Comparison of ENCODE assay signal across 19 cellular contexts in the genomic region with DNA sequence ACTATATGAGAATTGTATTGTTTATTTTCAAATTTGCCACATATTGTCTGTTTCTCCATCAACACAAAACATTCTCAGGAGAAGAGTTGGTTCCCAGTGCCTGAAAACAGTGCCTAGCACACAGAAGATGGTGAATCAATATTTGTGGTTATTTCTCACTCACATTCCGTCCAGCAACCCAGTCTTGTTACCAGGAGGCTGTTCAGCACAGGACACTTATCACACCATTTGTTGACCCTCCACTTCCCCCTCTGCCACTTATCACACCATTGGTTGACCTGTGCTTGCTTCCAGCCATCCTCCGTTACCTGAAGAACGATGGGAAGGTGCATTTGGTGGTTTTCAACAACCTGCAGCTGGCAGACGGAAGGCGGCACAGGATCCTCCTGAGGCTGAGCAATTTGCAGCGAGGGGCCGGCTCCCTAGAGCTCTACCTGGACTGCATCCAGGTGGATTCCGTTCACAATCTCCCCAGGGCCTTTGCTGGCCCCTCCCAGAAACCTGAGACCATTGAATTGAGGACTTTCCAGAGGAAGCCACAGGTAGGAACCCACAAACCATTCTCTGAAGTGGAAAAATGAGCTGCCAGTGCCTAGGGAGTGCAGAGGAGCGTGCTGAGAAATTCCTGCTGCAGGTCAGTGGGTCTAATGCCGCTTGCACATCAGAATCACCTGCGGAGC. TPM values are rescaled to one million over a fixed set of nuclear protein-coding genes. Genes with fewer than 3 reads are reported as not detected.
A peak's percentile ranks its signal among the peaks of the same experiment; 100 is the strongest.
DNase-seq lines count a peak whose midpoint lies in the region; ATAC-seq, FAIRE-seq and TF ChIP-seq lines count a peak whose summit lies in the region.
"Had no signal": no experiment of that assay in that cellular context is flagged by ENCODE, and none has a peak within 500 bp of the region (broad histone marks: within the 10 kb centered on the region; RNA-seq: fewer than 3 reads in every experiment).

No MANE protein-coding gene starts in this region.

- H3K27ac ChIP-seq in GM12878 (ENCODE audit: control insufficient read depth, insufficient read depth): no peak overlapping the region
- no peak overlapping the region for H3K27ac ChIP-seq in lung (ENCODE audit: low read depth in 1 of 2, low read length in 1 of 2)
- H3K27ac ChIP-seq: sigmoid colon, stomach had no signal

- no peak for TF ChIP-seq RAD21 in GM12878 (IDR thresholded peaks at IDR 0.05; ENCODE audit: insufficient read depth, low read depth, low read length)

- CTCF ChIA-PET in GM12878 (lab: Yijun Ruan, JAX): interaction anchor here (1.0 to 1.7 kb wide), 2 partner anchors 9 to 28 kb away, joined by 3 to 5 read pairs; no protein-coding TSS in a partner anchor

- H3K36me3 ChIP-seq in H7 (replicated peaks; ENCODE audit: control insufficient read depth, insufficient read depth, low read length): no peaks in the 10 kb centered on the region
- H3K36me3 ChIP-seq in GM12878 (ENCODE audit: control insufficient read depth in 2 of 2, insufficient read depth in 2 of 2, low read length in 1 of 2): no peaks in the 10 kb centered on the region
- no peaks in the 10 kb centered on the region for H3K36me3 ChIP-seq in lung (ENCODE audit: control insufficient read depth in 2 of 2, insufficient read depth in 2 of 2, low read length in 2 of 2)
- H3K36me3 ChIP-seq: sigmoid colon, stomach had no signal

- H3K9me3 ChIP-seq in GM12878 (replicated peaks; ENCODE audit: control insufficient read depth, insufficient read depth, low read length): no peaks in the 10 kb centered on the region
- peaks cover 0 to 1% of the 10 kb centered on the region in 2 donors for H3K9me3 ChIP-seq in lung (ENCODE audit: control insufficient read depth in 2 of 2, insufficient read depth in 1 of 2, low read length in 1 of 2)
- H3K9me3 ChIP-seq: sigmoid colon, stomach had no signal

- no peak for FAIRE-seq in GM12878 (lab: Jason Lieb, UNC)
- FAIRE-seq: G401.6, kidney had no signal

- SMC1A ChIA-PET in GM12878 (lab: Charles Lee; ENCODE audit: uncharacterized antibody, unreplicated experiment): interaction anchor here (1.0 kb wide), 1 partner anchor 28 kb away, joined by 3 read pairs; no protein-coding TSS in a partner anchor

- intact Hi-C loops in GM12878 (cut with micrococcal nuclease; ENCODE audit: unreplicated experiment): no loop called here

- no TSS peak for BruUV-seq in GM12878 (replicated peaks; lab: Mats Ljungman, UMichigan)

- RAD21 ChIA-PET in GM12878 (lab: Charles Lee; ENCODE audit: unreplicated experiment): interaction anchor here (0.7 kb wide), 1 partner anchor 252 kb away, joined by 5 read pairs; no protein-coding TSS in a partner anchor

- in situ Hi-C loops in GM12878 (cut with MboI): no loop called here

- ATAC-seq in GM12878 (peak; percentile 31; the same call in 1 of the 3 replicates), lung (ENCODE audit: insufficient read depth, low FRiP score) (peak; percentile 30), GM19455 (IDR thresholded peaks at IDR 0.05; ENCODE audit: unreplicated experiment) (no peak), HG02642 (IDR thresholded peaks at IDR 0.05; ENCODE audit: poor library complexity, unreplicated experiment) (no peak), GM18909 (IDR thresholded peaks at IDR 0.05; ENCODE audit: poor library complexity, unreplicated experiment) (no peak)
- ATAC-seq: naive thymus-derived CD4-positive, alpha-beta T cell; Panc1 had no signal

- H3K79me2 ChIP-seq in GM12878 (ENCODE audit: control insufficient read depth, insufficient read depth, low read length): no peaks in the 10 kb centered on the region

- no peak overlapping the region for H3K4me2 ChIP-seq in GM12878 (ENCODE audit: control insufficient read depth, insufficient read depth)

- DNase-seq in H7: peak; percentile 62
- peak; percentile 65 to 84 for DNase-seq in NCI-H2081 (lab: John Stamatoyannopoulos, UW)
- DNase-seq in GM12878 (ENCODE audit: low read depth, low spot score): no peak
- peak; percentile 38 for DNase-seq in lung (ENCODE audit: low spot score)
- no peak for DNase-seq in activated T-cell treated with anti-CD3 and anti-CD28 coated beads for 4 hours
- DNase-seq: activated CD4-positive, alpha-beta T cell treated with anti-CD3 and anti-CD28 coated beads for 36 hours; activated T-cell treated with anti-CD3 and anti-CD28 coated beads, Interleukin-2, amount 50 U/mL, for 24 hours; amygdala; dermis blood vessel endothelial cell; kidney; naive thymus-derived CD4-positive, alpha-beta T cell; NCI-H1694; sigmoid colon; stomach had no signal

- H4K20me1 ChIP-seq in GM12878 (ENCODE audit: control insufficient read depth, insufficient read depth): no peaks in the 10 kb centered on the region

- TF ChIP-seq CTCF in GM12878 (IDR thresholded peaks at IDR 0.05 in 2 of 3, conservative IDR thresholded peaks at IDR 0.05 in 1 of 3; ENCODE audit: control insufficient read depth in 2 of 3, extremely low read depth in 1 of 3, insufficient read depth in 1 of 3, low read depth in 3 of 3, low read length in 3 of 3): no peak
- no peak for TF ChIP-seq CTCF in lung (IDR thresholded peaks at IDR 0.05; ENCODE audit: control extremely low read depth, extremely low read depth)

- no peak for TF ChIP-seq POLR2A in GM12878 (IDR thresholded peaks at IDR 0.05; ENCODE audit: low read depth, low read length)

- POLR2A ChIA-PET in GM12878 (lab: Charles Lee): no interaction called here

- no peak for TF ChIP-seq EP300 in GM12878 (IDR thresholded peaks at IDR 0.05; ENCODE audit: borderline replicate concordance in 1 of 2, control insufficient read depth in 1 of 2, low read depth in 2 of 2, low read length in 2 of 2)

- H2AFZ ChIP-seq in GM12878 (ENCODE audit: control insufficient read depth, low read depth, low read length): no peak overlapping the region

- H3K27me3 ChIP-seq in H7 (ENCODE audit: control insufficient read depth, insufficient read depth, low read length) (no peaks in the 10 kb centered on the region), GM12878 (replicated peaks in 1 of 2; ENCODE audit: control insufficient read depth in 2 of 2, insufficient read depth in 2 of 2, low read length in 1 of 2) (no peaks in the 10 kb centered on the region; a peak in 1 of 4 replicates), lung (ENCODE audit: control insufficient read depth, insufficient read depth) (no peaks in the 10 kb centered on the region)
- H3K27me3 ChIP-seq: sigmoid colon, stomach had no signal

- WGBS in GM12878 (ENCODE audit: insufficient coverage, insufficient replicate concordance, low lambda C conversion rate, missing lambda C conversion rate): 40% methylated on average over 11 of the region's 11 CpGs
- 49 to 71% methylated on average over 11 of the region's 11 CpGs for WGBS in lung, 2 donors

- H3K4me3 ChIP-seq in H7 (ENCODE audit: insufficient read depth, low read depth, low read length) (no peak overlapping the region), GM12878 (no peak overlapping the region), lung (no peak overlapping the region)
- H3K4me3 ChIP-seq: sigmoid colon, stomach had no signal

- no peaks in the 10 kb centered on the region for H3K4me1 ChIP-seq in GM12878 (ENCODE audit: control insufficient read depth, insufficient read depth, low read length)
- no peaks in the 10 kb centered on the region for H3K4me1 ChIP-seq in lung (ENCODE audit: control insufficient read depth in 2 of 2, insufficient read depth in 2 of 2, low read length in 2 of 2)
- H3K4me1 ChIP-seq: sigmoid colon, stomach had no signal

- no peak overlapping the region for H3K9ac ChIP-seq in GM12878 (ENCODE audit: control insufficient read depth, insufficient read depth, low read length)

TF ChIP-seq in GM12878, 131 proteins besides CTCF, POLR2A, EP300 and RAD21:
- TF ChIP-seq PBX3 (IDR thresholded peaks at IDR 0.05; ENCODE audit: insufficient replicate concordance, low read depth, low read length) (no peak), RUNX3 (IDR thresholded peaks at IDR 0.05; ENCODE audit: low read length) (peak; percentile 17; the same call in 1 of the 2 replicates), IKZF1 (conservative IDR thresholded peaks at IDR 0.05) (0 out of 2 replicates have a peak, but pooled peaks have one; percentile 10)
TF ChIP-seq in GM12878: peak in this region for 2.

RNA-seq across cellular contexts. Expression of gene THBS4, which starts 20.5 kb away (rescaled TPM):
- total RNA-seq in H7 (2014; rRNA removed; shearing (Covaris generic)): 3.1 and 3.4 TPM in 2 replicates
- 1.2 and 1.5 TPM in 2 replicates for total RNA-seq in GM12878 (2013; cell fraction: nucleolus; rRNA removed)
- total RNA-seq in GM12878 (2014; rRNA removed) (0.33 and 0.51 TPM in 2 replicates), GM12878 (2014; rRNA removed; fragmentation: Illumina TruSeq; extraction: Trizol) (0.31 and 0.92 TPM in 2 replicates), GM12878 (2021) (1.0 and 1.1 TPM in 2 replicates), lung (1 to 10 TPM; 1.7 to 4.2 TPM)
- polyA plus RNA-seq in GM12878 (2011; ENCODE audit: low read depth): 1.0 TPM
- polyA plus RNA-seq in GM12878 (2011; rRNA removed) (0.38 and 0.52 TPM in 2 replicates), GM12878 (2014; fragmentation: Illumina TruSeq; extraction: Trizol) (0.08 and 1.1 TPM in 2 replicates), GM12878 (2014; fragmentation: Nextera tagmentation; extraction: Ambion mirVana) (under 1 TPM; 0.40 TPM), GM12878 (2014; rRNA removed) (0.82 and 1.7 TPM in 2 replicates), GM12878 (2016; fragmentation: Nextera tagmentation; extraction: Ambion mirVana) (1 to 10 TPM in 1 of 2 experiments, under 1 TPM in 1; 0.99 to 1.0 TPM), lung (under 1 TPM; 0.69 to 0.79 TPM)
- polyA plus RNA-seq in GM12878 (2011; cell fraction: cytosol; rRNA removed): 0.22 and 0.24 TPM in 2 replicates
- polyA plus RNA-seq in GM12878 (2011; cell fraction: nucleus; rRNA removed): 0.97 and 1.2 TPM in 2 replicates
- polyA plus RNA-seq in GM12878 (2012): 0.58 and 0.65 TPM in 2 replicates
- 0.41 and 0.51 TPM in 2 replicates for polyA minus RNA-seq in GM12878 (2011; rRNA and poly(A)+ RNA removed)
- polyA minus RNA-seq in GM12878 (2011; cell fraction: cytosol; rRNA and poly(A)+ RNA removed): not detected in 2 replicates
- polyA minus RNA-seq in GM12878 (2011; cell fraction: nucleus; rRNA and poly(A)+ RNA removed): 0.12 TPM in 1 of 2 replicates, not detected in the other

Comparison
In these comparisons a context has a peak if more than half of its experiments do, and no peak if none do; other contexts are left out.
1. DNase-seq: peak in H7 (single experiment), NCI-H2081 (2 of 2) and lung (single experiment); none in GM12878 (single experiment) and activated T-cell treated with anti-CD3 and anti-CD28 coated beads for 4 hours (single experiment).
2. ATAC-seq: peak in GM12878 (single experiment) and lung (single experiment); none in GM19455 (single experiment), HG02642 (single experiment) and GM18909 (single experiment).